Comparison of ENCODE assay signal across 1 cellular context in the genomic region with DNA sequence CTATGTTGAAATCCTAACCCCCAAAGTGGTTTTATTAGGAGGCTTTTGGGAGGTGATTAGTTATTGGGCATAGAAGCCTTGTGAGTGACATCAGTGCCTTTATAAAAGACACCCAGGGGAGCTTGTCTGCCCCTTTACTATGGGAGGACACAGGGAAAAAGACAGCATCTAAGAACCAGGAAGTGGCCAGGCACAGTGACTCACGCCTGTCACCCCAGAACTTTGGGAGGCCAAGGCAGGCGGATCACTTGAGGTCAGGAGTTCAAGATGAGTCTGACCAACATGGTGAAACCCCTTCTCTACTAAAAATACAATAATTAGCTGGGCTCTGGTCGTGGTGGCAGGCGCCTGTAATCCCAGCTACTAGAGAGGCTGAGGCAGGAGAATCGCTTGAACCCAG.
TF ChIP-seq lines count a peak whose summit lies in the region.

No MANE protein-coding gene starts in this region.

TF ChIP-seq in GM12878, 131 proteins besides CTCF, POLR2A, EP300 and RAD21:
- TF ChIP-seq, protein P1, sequence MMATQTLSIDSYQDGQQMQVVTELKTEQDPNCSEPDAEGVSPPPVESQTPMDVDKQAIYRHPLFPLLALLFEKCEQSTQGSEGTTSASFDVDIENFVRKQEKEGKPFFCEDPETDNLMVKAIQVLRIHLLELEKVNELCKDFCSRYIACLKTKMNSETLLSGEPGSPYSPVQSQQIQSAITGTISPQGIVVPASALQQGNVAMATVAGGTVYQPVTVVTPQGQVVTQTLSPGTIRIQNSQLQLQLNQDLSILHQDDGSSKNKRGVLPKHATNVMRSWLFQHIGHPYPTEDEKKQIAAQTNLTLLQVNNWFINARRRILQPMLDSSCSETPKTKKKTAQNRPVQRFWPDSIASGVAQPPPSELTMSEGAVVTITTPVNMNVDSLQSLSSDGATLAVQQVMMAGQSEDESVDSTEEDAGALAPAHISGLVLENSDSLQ (IDR thresholded peaks at IDR 0.05): peak; percentile 38; the same call in 1 of the 2 replicates
- TF ChIP-seq, protein P2, sequence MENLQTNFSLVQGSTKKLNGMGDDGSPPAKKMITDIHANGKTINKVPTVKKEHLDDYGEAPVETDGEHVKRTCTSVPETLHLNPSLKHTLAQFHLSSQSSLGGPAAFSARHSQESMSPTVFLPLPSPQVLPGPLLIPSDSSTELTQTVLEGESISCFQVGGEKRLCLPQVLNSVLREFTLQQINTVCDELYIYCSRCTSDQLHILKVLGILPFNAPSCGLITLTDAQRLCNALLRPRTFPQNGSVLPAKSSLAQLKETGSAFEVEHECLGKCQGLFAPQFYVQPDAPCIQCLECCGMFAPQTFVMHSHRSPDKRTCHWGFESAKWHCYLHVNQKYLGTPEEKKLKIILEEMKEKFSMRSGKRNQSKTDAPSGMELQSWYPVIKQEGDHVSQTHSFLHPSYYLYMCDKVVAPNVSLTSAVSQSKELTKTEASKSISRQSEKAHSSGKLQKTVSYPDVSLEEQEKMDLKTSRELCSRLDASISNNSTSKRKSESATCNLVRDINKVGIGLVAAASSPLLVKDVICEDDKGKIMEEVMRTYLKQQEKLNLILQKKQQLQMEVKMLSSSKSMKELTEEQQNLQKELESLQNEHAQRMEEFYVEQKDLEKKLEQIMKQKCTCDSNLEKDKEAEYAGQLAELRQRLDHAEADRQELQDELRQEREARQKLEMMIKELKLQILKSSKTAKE (IDR thresholded peaks at IDR 0.05; ENCODE audit: low read depth, poor library complexity, severe bottlenecking): peak; percentile 47
- TF ChIP-seq, protein P3, sequence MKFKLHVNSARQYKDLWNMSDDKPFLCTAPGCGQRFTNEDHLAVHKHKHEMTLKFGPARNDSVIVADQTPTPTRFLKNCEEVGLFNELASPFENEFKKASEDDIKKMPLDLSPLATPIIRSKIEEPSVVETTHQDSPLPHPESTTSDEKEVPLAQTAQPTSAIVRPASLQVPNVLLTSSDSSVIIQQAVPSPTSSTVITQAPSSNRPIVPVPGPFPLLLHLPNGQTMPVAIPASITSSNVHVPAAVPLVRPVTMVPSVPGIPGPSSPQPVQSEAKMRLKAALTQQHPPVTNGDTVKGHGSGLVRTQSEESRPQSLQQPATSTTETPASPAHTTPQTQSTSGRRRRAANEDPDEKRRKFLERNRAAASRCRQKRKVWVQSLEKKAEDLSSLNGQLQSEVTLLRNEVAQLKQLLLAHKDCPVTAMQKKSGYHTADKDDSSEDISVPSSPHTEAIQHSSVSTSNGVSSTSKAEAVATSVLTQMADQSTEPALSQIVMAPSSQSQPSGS (IDR thresholded peaks at IDR 0.05; ENCODE audit: low read length): peak; percentile 23; the same call in 1 of the 2 replicates
- TF ChIP-seq MTA2 (IDR thresholded peaks at IDR 0.05; ENCODE audit: low read depth): 0 out of 2 replicates have a peak, but pooled peaks have one; percentile 14
- TF ChIP-seq NR2F1 (conservative IDR thresholded peaks at IDR 0.05): peak; percentile 85
- peak in 1 of 2 experiments; percentile 42; a peak in 1 of 4 replicates for TF ChIP-seq BHLHE40 (IDR thresholded peaks at IDR 0.05; ENCODE audit: borderline replicate concordance in 1 of 2, low read depth in 2 of 2, low read length in 1 of 2)
- TF ChIP-seq EED (IDR thresholded peaks at IDR 0.05; ENCODE audit: low read depth): 0 out of 2 replicates have a peak, but pooled peaks have one; percentile 19
- peak; percentile 27; the same call in 1 of the 2 replicates for TF ChIP-seq RUNX3 (IDR thresholded peaks at IDR 0.05; ENCODE audit: low read length)
- 0 out of 2 replicates have a peak, but pooled peaks have one; percentile 22 for TF ChIP-seq IKZF1 (conservative IDR thresholded peaks at IDR 0.05)
- peak; percentile 25 to 44; a peak in 1 of 4 replicates for TF ChIP-seq IKZF2 (IDR thresholded peaks at IDR 0.05)
